1 cellular context compared by ENCODE assay signal in the genomic region with DNA sequence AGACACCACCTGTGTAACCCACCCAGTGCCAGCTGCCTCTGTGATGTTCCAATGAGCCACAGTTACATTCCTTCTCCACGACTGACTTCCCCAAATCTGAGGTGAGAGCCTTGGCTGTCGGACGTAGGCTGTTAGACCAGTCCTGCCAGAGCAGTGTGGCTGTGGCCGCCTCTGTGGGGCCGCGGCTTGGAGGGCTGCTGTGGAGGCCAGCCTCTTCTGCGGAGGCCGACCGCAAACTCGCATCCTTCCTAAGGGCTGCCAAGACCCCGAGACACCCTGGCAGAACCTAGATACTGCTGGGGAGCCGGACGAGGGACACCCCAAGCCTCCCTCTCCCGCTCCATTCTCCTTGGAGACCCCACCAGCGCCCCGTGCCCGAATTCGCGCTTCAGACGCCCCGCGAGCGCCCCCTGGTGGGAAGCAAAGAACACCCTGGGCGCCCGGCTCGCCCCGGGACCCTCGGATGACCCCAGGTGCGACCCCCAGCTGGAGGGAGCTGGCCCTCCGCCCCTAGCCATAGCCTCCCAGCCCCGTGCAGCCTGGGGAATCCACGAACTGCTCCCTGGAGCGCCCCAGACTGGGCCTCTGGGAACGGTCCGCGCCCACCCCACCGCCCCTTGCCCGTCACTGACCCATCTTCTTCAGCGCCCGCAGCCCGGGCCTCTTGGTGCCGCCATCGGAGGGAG.
A peak's percentile ranks its signal among the peaks of the same experiment; 100 is the strongest.
TF ChIP-seq lines count a peak whose summit lies in the region.

No MANE protein-coding gene starts in this region.

TF ChIP-seq in K562, 482 proteins besides CTCF, POLR2A, EP300 and RAD21 (continued from another document and continues in another):
- TF ChIP-seq NFYB (IDR thresholded peaks at IDR 0.05; ENCODE audit: extremely low read depth, insufficient read length), result no peak
- no peak for TF ChIP-seq YBX1 (IDR thresholded peaks at IDR 0.05)
- TF ChIP-seq JUND (IDR thresholded peaks at IDR 0.05; ENCODE audit: borderline replicate concordance, low read depth, low read length), result no peak
- no peak for TF ChIP-seq JUND (tag; IDR thresholded peaks at IDR 0.05; ENCODE audit: borderline replicate concordance, low read depth, low read length)
- no peak for TF ChIP-seq ZNF589 (CRISPR knock-in tag; IDR thresholded peaks at IDR 0.05; ENCODE audit: low read depth)
- no peak for TF ChIP-seq ZNF3 (CRISPR knock-in tag; IDR thresholded peaks at IDR 0.05)
- no peak for TF ChIP-seq ZC3H8 (IDR thresholded peaks at IDR 0.05)
- TF ChIP-seq, protein P1, sequence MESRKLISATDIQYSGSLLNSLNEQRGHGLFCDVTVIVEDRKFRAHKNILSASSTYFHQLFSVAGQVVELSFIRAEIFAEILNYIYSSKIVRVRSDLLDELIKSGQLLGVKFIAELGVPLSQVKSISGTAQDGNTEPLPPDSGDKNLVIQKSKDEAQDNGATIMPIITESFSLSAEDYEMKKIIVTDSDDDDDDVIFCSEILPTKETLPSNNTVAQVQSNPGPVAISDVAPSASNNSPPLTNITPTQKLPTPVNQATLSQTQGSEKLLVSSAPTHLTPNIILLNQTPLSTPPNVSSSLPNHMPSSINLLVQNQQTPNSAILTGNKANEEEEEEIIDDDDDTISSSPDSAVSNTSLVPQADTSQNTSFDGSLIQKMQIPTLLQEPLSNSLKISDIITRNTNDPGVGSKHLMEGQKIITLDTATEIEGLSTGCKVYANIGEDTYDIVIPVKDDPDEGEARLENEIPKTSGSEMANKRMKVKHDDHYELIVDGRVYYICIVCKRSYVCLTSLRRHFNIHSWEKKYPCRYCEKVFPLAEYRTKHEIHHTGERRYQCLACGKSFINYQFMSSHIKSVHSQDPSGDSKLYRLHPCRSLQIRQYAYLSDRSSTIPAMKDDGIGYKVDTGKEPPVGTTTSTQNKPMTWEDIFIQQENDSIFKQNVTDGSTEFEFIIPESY (CRISPR knock-in tag; IDR thresholded peaks at IDR 0.05), result no peak
- TF ChIP-seq, protein P2, sequence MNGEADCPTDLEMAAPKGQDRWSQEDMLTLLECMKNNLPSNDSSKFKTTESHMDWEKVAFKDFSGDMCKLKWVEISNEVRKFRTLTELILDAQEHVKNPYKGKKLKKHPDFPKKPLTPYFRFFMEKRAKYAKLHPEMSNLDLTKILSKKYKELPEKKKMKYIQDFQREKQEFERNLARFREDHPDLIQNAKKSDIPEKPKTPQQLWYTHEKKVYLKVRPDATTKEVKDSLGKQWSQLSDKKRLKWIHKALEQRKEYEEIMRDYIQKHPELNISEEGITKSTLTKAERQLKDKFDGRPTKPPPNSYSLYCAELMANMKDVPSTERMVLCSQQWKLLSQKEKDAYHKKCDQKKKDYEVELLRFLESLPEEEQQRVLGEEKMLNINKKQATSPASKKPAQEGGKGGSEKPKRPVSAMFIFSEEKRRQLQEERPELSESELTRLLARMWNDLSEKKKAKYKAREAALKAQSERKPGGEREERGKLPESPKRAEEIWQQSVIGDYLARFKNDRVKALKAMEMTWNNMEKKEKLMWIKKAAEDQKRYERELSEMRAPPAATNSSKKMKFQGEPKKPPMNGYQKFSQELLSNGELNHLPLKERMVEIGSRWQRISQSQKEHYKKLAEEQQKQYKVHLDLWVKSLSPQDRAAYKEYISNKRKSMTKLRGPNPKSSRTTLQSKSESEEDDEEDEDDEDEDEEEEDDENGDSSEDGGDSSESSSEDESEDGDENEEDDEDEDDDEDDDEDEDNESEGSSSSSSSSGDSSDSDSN (IDR thresholded peaks at IDR 0.05; ENCODE audit: borderline replicate concordance in 1 of 2, low read depth in 2 of 2, low read length in 2 of 2), result 0 out of 4 replicates have a peak, but pooled peaks have one; percentile 40 to 42
- TF ChIP-seq RBFOX2 (IDR thresholded peaks at IDR 0.05; ENCODE audit: low read depth, low read length), result peak; percentile 17; the same call in 1 of the 2 replicates
- TF ChIP-seq CCNT2 (IDR thresholded peaks at IDR 0.05; ENCODE audit: borderline replicate concordance, extremely low read depth, insufficient read length, low read depth, low read length), result no peak
- TF ChIP-seq, protein P3, sequence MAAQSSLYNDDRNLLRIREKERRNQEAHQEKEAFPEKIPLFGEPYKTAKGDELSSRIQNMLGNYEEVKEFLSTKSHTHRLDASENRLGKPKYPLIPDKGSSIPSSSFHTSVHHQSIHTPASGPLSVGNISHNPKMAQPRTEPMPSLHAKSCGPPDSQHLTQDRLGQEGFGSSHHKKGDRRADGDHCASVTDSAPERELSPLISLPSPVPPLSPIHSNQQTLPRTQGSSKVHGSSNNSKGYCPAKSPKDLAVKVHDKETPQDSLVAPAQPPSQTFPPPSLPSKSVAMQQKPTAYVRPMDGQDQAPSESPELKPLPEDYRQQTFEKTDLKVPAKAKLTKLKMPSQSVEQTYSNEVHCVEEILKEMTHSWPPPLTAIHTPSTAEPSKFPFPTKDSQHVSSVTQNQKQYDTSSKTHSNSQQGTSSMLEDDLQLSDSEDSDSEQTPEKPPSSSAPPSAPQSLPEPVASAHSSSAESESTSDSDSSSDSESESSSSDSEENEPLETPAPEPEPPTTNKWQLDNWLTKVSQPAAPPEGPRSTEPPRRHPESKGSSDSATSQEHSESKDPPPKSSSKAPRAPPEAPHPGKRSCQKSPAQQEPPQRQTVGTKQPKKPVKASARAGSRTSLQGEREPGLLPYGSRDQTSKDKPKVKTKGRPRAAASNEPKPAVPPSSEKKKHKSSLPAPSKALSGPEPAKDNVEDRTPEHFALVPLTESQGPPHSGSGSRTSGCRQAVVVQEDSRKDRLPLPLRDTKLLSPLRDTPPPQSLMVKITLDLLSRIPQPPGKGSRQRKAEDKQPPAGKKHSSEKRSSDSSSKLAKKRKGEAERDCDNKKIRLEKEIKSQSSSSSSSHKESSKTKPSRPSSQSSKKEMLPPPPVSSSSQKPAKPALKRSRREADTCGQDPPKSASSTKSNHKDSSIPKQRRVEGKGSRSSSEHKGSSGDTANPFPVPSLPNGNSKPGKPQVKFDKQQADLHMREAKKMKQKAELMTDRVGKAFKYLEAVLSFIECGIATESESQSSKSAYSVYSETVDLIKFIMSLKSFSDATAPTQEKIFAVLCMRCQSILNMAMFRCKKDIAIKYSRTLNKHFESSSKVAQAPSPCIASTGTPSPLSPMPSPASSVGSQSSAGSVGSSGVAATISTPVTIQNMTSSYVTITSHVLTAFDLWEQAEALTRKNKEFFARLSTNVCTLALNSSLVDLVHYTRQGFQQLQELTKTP (IDR thresholded peaks at IDR 0.05; ENCODE audit: low read depth in 1 of 2, partially characterized antibody in 2 of 2), result no peak
- TF ChIP-seq FOSL1 (tag; conservative IDR thresholded peaks at IDR 0.05), result no peak
- no peak for TF ChIP-seq BACH1 (tag; IDR thresholded peaks at IDR 0.05)
- TF ChIP-seq MTA1 (IDR thresholded peaks at IDR 0.05; ENCODE audit: borderline replicate concordance), result peak; percentile 24; the same call in 1 of the 2 replicates
- no peak for TF ChIP-seq ZBED1 (IDR thresholded peaks at IDR 0.05)
- TF ChIP-seq ZNF444 (CRISPR knock-in tag; IDR thresholded peaks at IDR 0.05), result no peak
- TF ChIP-seq, protein P4, sequence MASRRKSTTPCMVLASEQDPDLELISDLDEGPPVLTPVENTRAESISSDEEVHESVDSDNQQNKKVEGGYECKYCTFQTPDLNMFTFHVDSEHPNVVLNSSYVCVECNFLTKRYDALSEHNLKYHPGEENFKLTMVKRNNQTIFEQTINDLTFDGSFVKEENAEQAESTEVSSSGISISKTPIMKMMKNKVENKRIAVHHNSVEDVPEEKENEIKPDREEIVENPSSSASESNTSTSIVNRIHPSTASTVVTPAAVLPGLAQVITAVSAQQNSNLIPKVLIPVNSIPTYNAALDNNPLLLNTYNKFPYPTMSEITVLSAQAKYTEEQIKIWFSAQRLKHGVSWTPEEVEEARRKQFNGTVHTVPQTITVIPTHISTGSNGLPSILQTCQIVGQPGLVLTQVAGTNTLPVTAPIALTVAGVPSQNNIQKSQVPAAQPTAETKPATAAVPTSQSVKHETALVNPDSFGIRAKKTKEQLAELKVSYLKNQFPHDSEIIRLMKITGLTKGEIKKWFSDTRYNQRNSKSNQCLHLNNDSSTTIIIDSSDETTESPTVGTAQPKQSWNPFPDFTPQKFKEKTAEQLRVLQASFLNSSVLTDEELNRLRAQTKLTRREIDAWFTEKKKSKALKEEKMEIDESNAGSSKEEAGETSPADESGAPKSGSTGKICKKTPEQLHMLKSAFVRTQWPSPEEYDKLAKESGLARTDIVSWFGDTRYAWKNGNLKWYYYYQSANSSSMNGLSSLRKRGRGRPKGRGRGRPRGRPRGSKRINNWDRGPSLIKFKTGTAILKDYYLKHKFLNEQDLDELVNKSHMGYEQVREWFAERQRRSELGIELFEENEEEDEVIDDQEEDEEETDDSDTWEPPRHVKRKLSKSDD (conservative IDR thresholded peaks at IDR 0.05; ENCODE audit: low read length), result no peak
- TF ChIP-seq, protein P5, sequence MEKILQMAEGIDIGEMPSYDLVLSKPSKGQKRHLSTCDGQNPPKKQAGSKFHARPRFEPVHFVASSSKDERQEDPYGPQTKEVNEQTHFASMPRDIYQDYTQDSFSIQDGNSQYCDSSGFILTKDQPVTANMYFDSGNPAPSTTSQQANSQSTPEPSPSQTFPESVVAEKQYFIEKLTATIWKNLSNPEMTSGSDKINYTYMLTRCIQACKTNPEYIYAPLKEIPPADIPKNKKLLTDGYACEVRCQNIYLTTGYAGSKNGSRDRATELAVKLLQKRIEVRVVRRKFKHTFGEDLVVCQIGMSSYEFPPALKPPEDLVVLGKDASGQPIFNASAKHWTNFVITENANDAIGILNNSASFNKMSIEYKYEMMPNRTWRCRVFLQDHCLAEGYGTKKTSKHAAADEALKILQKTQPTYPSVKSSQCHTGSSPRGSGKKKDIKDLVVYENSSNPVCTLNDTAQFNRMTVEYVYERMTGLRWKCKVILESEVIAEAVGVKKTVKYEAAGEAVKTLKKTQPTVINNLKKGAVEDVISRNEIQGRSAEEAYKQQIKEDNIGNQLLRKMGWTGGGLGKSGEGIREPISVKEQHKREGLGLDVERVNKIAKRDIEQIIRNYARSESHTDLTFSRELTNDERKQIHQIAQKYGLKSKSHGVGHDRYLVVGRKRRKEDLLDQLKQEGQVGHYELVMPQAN (IDR thresholded peaks at IDR 0.05; ENCODE audit: borderline replicate concordance), result no peak
- TF ChIP-seq, protein P6, sequence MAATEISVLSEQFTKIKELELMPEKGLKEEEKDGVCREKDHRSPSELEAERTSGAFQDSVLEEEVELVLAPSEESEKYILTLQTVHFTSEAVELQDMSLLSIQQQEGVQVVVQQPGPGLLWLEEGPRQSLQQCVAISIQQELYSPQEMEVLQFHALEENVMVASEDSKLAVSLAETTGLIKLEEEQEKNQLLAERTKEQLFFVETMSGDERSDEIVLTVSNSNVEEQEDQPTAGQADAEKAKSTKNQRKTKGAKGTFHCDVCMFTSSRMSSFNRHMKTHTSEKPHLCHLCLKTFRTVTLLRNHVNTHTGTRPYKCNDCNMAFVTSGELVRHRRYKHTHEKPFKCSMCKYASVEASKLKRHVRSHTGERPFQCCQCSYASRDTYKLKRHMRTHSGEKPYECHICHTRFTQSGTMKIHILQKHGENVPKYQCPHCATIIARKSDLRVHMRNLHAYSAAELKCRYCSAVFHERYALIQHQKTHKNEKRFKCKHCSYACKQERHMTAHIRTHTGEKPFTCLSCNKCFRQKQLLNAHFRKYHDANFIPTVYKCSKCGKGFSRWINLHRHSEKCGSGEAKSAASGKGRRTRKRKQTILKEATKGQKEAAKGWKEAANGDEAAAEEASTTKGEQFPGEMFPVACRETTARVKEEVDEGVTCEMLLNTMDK (IDR thresholded peaks at IDR 0.05; ENCODE audit: borderline replicate concordance, insufficient read depth, low read depth, low read length, poor library complexity, severe bottlenecking), result peak; percentile 12
- no peak for TF ChIP-seq ARHGAP35 (IDR thresholded peaks at IDR 0.05; ENCODE audit: partially characterized antibody)
- TF ChIP-seq MAZ (CRISPR knock-in tag; conservative IDR thresholded peaks at IDR 0.05 in 1 of 2, IDR thresholded peaks at IDR 0.05 in 1 of 2), result peak in 1 of 2 experiments; percentile 65; a peak in 2 of 4 replicates
- no peak for TF ChIP-seq DIDO1 (tag; IDR thresholded peaks at IDR 0.05; ENCODE audit: low read depth)
- no peak for TF ChIP-seq CSDE1 (IDR thresholded peaks at IDR 0.05)
- TF ChIP-seq NFATC3 (IDR thresholded peaks at IDR 0.05), result no peak
- no peak for TF ChIP-seq ZNF707 (CRISPR knock-in tag; conservative IDR thresholded peaks at IDR 0.05)
- TF ChIP-seq KDM5B (IDR thresholded peaks at IDR 0.05; ENCODE audit: insufficient replicate concordance, low read depth, low read length), result peak; percentile 9
- TF ChIP-seq SREBF2 (CRISPR knock-in tag; IDR thresholded peaks at IDR 0.05), result no peak
- no peak for TF ChIP-seq BRCA1 (IDR thresholded peaks at IDR 0.05)
- no peak for TF ChIP-seq BRCA1 (CRISPR knock-in tag; IDR thresholded peaks at IDR 0.05)
- TF ChIP-seq MEIS2 (IDR thresholded peaks at IDR 0.05; ENCODE audit: partially characterized antibody), result no peak
- TF ChIP-seq ILK (tag; IDR thresholded peaks at IDR 0.05; ENCODE audit: borderline replicate concordance, low read depth), result no peak
- TF ChIP-seq, protein P7, sequence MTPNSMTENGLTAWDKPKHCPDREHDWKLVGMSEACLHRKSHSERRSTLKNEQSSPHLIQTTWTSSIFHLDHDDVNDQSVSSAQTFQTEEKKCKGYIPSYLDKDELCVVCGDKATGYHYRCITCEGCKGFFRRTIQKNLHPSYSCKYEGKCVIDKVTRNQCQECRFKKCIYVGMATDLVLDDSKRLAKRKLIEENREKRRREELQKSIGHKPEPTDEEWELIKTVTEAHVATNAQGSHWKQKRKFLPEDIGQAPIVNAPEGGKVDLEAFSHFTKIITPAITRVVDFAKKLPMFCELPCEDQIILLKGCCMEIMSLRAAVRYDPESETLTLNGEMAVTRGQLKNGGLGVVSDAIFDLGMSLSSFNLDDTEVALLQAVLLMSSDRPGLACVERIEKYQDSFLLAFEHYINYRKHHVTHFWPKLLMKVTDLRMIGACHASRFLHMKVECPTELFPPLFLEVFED (CRISPR knock-in tag; conservative IDR thresholded peaks at IDR 0.05), result no peak
- TF ChIP-seq, protein P8, sequence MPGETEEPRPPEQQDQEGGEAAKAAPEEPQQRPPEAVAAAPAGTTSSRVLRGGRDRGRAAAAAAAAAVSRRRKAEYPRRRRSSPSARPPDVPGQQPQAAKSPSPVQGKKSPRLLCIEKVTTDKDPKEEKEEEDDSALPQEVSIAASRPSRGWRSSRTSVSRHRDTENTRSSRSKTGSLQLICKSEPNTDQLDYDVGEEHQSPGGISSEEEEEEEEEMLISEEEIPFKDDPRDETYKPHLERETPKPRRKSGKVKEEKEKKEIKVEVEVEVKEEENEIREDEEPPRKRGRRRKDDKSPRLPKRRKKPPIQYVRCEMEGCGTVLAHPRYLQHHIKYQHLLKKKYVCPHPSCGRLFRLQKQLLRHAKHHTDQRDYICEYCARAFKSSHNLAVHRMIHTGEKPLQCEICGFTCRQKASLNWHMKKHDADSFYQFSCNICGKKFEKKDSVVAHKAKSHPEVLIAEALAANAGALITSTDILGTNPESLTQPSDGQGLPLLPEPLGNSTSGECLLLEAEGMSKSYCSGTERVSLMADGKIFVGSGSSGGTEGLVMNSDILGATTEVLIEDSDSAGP (CRISPR knock-in tag; IDR thresholded peaks at IDR 0.05), result no peak
- no peak for TF ChIP-seq POLR2AphosphoS2 (IDR thresholded peaks at IDR 0.05; ENCODE audit: low read length)
- no peak for TF ChIP-seq MAFG (tag; conservative IDR thresholded peaks at IDR 0.05)
- 0 out of 2 replicates have a peak, but pooled peaks have one; percentile 19 for TF ChIP-seq RAD51 (IDR thresholded peaks at IDR 0.05; ENCODE audit: borderline replicate concordance, low read depth)
- no peak for TF ChIP-seq ZKSCAN3 (CRISPR knock-in tag; IDR thresholded peaks at IDR 0.05)
- 0 out of 2 replicates have a peak, but pooled peaks have one; percentile 34 for TF ChIP-seq ESRRA (IDR thresholded peaks at IDR 0.05; ENCODE audit: borderline replicate concordance, low read depth)
- TF ChIP-seq FIP1L1 (IDR thresholded peaks at IDR 0.05; ENCODE audit: low read depth, low read length, poor library complexity, severe bottlenecking), result no peak
- no peak for TF ChIP-seq ZNF124 (CRISPR knock-in tag; IDR thresholded peaks at IDR 0.05)
- no peak for TF ChIP-seq HMG20A (CRISPR knock-in tag; conservative IDR thresholded peaks at IDR 0.05)
